ENCODE assay signal across 1 cellular context in the genomic region with DNA sequence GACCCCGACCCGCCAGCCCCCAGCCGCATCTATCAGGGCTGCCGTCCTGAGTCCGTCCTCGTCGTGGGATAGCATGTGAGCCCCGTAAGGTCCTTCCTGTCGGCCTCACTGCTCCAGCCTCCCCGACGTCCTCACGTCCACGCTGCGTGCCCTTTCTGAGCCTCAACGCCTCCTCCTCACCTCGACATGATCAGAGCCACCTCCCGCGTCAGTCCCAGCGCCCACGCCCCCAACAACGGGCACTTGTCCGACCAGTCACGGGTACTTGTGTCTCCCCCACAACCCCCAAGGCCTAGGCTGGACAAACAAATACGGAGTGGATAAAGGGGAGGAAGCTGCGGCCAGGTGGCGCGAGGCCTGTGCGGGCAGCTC.
A peak's percentile ranks its signal among the peaks of the same experiment; 100 is the strongest.
TF ChIP-seq lines count a peak whose summit lies in the region.

No MANE protein-coding gene starts in this region.

TF ChIP-seq in GM12878, 131 proteins besides CTCF, POLR2A, EP300 and RAD21:
- TF ChIP-seq GABPA (IDR thresholded peaks at IDR 0.05; ENCODE audit: low read depth) (no peak), ZSCAN29 (IDR thresholded peaks at IDR 0.05) (no peak), ZNF274 (IDR thresholded peaks at IDR 0.05; ENCODE audit: insufficient read depth, insufficient read length) (no peak), EGR1 (IDR thresholded peaks at IDR 0.05; ENCODE audit: borderline replicate concordance in 1 of 2, low read depth in 2 of 2, low read length in 2 of 2) (0 out of 3 replicates have a peak, but pooled peaks of 1 of the 2 experiments have one; percentile 41), HCFC1 (IDR thresholded peaks at IDR 0.05; ENCODE audit: low read length) (no peak), HDAC2 (IDR thresholded peaks at IDR 0.05) (no peak), RB1 (IDR thresholded peaks at IDR 0.05; ENCODE audit: borderline replicate concordance) (no peak), FOXK2 (IDR thresholded peaks at IDR 0.05) (no peak), SP1 (IDR thresholded peaks at IDR 0.05; ENCODE audit: low read depth, low read length) (no peak), HDGF (IDR thresholded peaks at IDR 0.05) (peak; percentile 19; the same call in 1 of the 2 replicates), SMC3 (IDR thresholded peaks at IDR 0.05; ENCODE audit: borderline replicate concordance, low read length) (no peak), KLF5 (IDR thresholded peaks at IDR 0.05; ENCODE audit: partially characterized antibody) (no peak), MYB (IDR thresholded peaks at IDR 0.05; ENCODE audit: borderline replicate concordance, low read depth, low read length) (no peak), SREBF1 (IDR thresholded peaks at IDR 0.05; ENCODE audit: low read length) (no peak), YBX1 (IDR thresholded peaks at IDR 0.05) (no peak), CHD4 (IDR thresholded peaks at IDR 0.05) (no peak), BHLHE40 (IDR thresholded peaks at IDR 0.05; ENCODE audit: borderline replicate concordance in 1 of 2, low read depth in 2 of 2, low read length in 1 of 2) (no peak), SRF (IDR thresholded peaks at IDR 0.05; ENCODE audit: low read depth in 2 of 2, low read length in 2 of 2) (peak; percentile 9 to 74; a peak in 2 of 4 replicates), TCF3 (IDR thresholded peaks at IDR 0.05; ENCODE audit: borderline replicate concordance, insufficient read depth, low read depth, low read length) (no peak), PAX8 (IDR thresholded peaks at IDR 0.05) (no peak), POLR2AphosphoS5 (IDR thresholded peaks at IDR 0.05; ENCODE audit: low read length) (no peak), IKZF2 (IDR thresholded peaks at IDR 0.05) (no peak), BACH1 (IDR thresholded peaks at IDR 0.05; ENCODE audit: borderline replicate concordance) (no peak)
- TF ChIP-seq, protein P1, sequence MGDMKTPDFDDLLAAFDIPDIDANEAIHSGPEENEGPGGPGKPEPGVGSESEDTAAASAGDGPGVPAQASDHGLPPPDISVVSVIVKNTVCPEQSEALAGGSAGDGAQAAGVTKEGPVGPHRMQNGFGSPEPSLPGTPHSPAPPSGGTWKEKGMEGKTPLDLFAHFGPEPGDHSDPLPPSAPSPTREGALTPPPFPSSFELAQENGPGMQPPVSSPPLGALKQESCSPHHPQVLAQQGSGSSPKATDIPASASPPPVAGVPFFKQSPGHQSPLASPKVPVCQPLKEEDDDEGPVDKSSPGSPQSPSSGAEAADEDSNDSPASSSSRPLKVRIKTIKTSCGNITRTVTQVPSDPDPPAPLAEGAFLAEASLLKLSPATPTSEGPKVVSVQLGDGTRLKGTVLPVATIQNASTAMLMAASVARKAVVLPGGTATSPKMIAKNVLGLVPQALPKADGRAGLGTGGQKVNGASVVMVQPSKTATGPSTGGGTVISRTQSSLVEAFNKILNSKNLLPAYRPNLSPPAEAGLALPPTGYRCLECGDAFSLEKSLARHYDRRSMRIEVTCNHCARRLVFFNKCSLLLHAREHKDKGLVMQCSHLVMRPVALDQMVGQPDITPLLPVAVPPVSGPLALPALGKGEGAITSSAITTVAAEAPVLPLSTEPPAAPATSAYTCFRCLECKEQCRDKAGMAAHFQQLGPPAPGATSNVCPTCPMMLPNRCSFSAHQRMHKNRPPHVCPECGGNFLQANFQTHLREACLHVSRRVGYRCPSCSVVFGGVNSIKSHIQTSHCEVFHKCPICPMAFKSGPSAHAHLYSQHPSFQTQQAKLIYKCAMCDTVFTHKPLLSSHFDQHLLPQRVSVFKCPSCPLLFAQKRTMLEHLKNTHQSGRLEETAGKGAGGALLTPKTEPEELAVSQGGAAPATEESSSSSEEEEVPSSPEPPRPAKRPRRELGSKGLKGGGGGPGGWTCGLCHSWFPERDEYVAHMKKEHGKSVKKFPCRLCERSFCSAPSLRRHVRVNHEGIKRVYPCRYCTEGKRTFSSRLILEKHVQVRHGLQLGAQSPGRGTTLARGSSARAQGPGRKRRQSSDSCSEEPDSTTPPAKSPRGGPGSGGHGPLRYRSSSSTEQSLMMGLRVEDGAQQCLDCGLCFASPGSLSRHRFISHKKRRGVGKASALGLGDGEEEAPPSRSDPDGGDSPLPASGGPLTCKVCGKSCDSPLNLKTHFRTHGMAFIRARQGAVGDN (IDR thresholded peaks at IDR 0.05), result peak; percentile 41; the same call in 1 of the 2 replicates
- TF ChIP-seq, protein P2, sequence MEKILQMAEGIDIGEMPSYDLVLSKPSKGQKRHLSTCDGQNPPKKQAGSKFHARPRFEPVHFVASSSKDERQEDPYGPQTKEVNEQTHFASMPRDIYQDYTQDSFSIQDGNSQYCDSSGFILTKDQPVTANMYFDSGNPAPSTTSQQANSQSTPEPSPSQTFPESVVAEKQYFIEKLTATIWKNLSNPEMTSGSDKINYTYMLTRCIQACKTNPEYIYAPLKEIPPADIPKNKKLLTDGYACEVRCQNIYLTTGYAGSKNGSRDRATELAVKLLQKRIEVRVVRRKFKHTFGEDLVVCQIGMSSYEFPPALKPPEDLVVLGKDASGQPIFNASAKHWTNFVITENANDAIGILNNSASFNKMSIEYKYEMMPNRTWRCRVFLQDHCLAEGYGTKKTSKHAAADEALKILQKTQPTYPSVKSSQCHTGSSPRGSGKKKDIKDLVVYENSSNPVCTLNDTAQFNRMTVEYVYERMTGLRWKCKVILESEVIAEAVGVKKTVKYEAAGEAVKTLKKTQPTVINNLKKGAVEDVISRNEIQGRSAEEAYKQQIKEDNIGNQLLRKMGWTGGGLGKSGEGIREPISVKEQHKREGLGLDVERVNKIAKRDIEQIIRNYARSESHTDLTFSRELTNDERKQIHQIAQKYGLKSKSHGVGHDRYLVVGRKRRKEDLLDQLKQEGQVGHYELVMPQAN (conservative IDR thresholded peaks at IDR 0.05), result no peak
- TF ChIP-seq, protein P3, sequence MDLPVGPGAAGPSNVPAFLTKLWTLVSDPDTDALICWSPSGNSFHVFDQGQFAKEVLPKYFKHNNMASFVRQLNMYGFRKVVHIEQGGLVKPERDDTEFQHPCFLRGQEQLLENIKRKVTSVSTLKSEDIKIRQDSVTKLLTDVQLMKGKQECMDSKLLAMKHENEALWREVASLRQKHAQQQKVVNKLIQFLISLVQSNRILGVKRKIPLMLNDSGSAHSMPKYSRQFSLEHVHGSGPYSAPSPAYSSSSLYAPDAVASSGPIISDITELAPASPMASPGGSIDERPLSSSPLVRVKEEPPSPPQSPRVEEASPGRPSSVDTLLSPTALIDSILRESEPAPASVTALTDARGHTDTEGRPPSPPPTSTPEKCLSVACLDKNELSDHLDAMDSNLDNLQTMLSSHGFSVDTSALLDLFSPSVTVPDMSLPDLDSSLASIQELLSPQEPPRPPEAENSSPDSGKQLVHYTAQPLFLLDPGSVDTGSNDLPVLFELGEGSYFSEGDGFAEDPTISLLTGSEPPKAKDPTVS (IDR thresholded peaks at IDR 0.05; ENCODE audit: low read depth, low read length), result no peak
- TF ChIP-seq, protein P4, sequence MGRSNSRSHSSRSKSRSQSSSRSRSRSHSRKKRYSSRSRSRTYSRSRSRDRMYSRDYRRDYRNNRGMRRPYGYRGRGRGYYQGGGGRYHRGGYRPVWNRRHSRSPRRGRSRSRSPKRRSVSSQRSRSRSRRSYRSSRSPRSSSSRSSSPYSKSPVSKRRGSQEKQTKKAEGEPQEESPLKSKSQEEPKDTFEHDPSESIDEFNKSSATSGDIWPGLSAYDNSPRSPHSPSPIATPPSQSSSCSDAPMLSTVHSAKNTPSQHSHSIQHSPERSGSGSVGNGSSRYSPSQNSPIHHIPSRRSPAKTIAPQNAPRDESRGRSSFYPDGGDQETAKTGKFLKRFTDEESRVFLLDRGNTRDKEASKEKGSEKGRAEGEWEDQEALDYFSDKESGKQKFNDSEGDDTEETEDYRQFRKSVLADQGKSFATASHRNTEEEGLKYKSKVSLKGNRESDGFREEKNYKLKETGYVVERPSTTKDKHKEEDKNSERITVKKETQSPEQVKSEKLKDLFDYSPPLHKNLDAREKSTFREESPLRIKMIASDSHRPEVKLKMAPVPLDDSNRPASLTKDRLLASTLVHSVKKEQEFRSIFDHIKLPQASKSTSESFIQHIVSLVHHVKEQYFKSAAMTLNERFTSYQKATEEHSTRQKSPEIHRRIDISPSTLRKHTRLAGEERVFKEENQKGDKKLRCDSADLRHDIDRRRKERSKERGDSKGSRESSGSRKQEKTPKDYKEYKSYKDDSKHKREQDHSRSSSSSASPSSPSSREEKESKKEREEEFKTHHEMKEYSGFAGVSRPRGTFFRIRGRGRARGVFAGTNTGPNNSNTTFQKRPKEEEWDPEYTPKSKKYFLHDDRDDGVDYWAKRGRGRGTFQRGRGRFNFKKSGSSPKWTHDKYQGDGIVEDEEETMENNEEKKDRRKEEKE (IDR thresholded peaks at IDR 0.05), result no peak
- TF ChIP-seq, protein P5, sequence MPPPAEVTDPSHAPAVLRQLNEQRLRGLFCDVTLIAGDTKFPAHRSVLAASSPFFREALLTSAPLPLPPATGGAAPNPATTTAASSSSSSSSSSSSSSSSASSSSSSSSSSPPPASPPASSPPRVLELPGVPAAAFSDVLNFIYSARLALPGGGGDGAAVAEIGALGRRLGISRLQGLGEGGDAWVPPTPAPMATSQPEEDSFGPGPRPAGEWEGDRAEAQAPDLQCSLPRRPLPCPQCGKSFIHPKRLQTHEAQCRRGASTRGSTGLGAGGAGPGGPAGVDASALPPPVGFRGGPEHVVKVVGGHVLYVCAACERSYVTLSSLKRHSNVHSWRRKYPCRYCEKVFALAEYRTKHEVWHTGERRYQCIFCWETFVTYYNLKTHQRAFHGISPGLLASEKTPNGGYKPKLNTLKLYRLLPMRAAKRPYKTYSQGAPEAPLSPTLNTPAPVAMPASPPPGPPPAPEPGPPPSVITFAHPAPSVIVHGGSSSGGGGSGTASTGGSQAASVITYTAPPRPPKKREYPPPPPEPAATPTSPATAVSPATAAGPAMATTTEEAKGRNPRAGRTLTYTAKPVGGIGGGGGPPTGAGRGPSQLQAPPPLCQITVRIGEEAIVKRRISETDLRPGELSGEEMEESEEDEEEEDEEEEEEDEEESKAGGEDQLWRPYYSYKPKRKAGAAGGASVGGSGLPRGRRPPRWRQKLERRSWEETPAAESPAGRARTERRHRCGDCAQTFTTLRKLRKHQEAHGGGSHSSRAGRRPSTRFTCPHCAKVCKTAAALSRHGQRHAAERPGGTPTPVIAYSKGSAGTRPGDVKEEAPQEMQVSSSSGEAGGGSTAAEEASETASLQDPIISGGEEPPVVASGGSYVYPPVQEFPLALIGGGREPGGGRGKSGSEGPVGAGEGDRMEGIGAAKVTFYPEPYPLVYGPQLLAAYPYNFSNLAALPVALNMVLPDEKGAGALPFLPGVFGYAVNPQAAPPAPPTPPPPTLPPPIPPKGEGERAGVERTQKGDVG (CRISPR knock-in tag; IDR thresholded peaks at IDR 0.05), result no peak
